Comparison of ENCODE assay signal across 8 cellular contexts in the genomic region with DNA sequence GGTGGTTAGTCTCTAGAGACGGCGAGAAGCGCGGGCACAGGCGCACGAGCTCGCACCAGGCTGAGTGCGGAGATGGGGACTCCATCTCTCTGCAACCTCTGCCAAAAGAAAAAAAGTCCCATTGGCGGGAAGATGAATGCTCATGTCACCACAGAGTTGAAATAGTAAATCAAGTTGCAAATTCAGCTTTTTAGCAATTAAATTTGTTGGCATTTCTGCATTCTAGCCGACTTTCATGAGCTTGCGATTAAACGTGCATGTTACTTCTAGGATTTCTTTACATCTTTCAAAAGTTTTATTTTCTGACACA. TPM values are rescaled to one million over a fixed set of nuclear protein-coding genes. Genes with fewer than 3 reads are reported as not detected.
A peak's percentile ranks its signal among the peaks of the same experiment; 100 is the strongest.
DNase-seq lines count a peak whose midpoint lies in the region; ATAC-seq and TF ChIP-seq lines count a peak whose summit lies in the region.

No MANE protein-coding gene starts in this region.

- H2BK120ac ChIP-seq in trophoblast cell (ENCODE audit: insufficient read depth, low read length, poor library complexity) = no peak overlapping the region

- H2AFZ ChIP-seq in trophoblast cell (ENCODE audit: insufficient read depth, low read length, poor library complexity) = peak overlapping the region; percentile 98

- H3K79me2 ChIP-seq in trophoblast cell (ENCODE audit: control insufficient read depth, insufficient read depth, low read length, poor library complexity) = peaks cover 3% of the 10 kb centered on the region

- H3K79me1 ChIP-seq in trophoblast cell (ENCODE audit: low read length) = no peaks in the 10 kb centered on the region

- peak overlapping the region; percentile 81; the same call in 1 of the 2 replicates for H3K27ac ChIP-seq in HUES64 (ENCODE audit: low read depth, low read length)
- H3K27ac ChIP-seq in WERI-Rb-1 = peak overlapping the region; percentile 90
- H3K27ac ChIP-seq in trophoblast cell (ENCODE audit: low read depth, low read length) = no peak overlapping the region

- no peak overlapping the region for H2BK12ac ChIP-seq in trophoblast cell (ENCODE audit: low read length)

- H3K9ac ChIP-seq in HUES64 (ENCODE audit: low read depth, low read length) (peak overlapping the region; percentile 87), trophoblast cell (ENCODE audit: low read length) (peak overlapping the region; percentile 89)

- peak; percentile 50 for ATAC-seq in GM21529 (IDR thresholded peaks at IDR 0.05; ENCODE audit: unreplicated experiment)

- TF ChIP-seq CTCF in WERI-Rb-1 (IDR thresholded peaks at IDR 0.05; ENCODE audit: low read depth, low read length) (no peak), fibroblast of villous mesenchyme (IDR thresholded peaks at IDR 0.05; ENCODE audit: insufficient read depth, low read depth, low read length) (no peak), GM20000 (IDR thresholded peaks at IDR 0.05; ENCODE audit: extremely low read depth, missing control alignments) (no peak)

- H3K18ac ChIP-seq in trophoblast cell (ENCODE audit: low read length) = peak overlapping the region; percentile 49

- no peak overlapping the region for H2AK5ac ChIP-seq in trophoblast cell (ENCODE audit: low read length)

- peak overlapping the region; percentile 83 for H4K12ac ChIP-seq in trophoblast cell (ENCODE audit: low read depth, low read length)

- H3K14ac ChIP-seq in trophoblast cell (ENCODE audit: low read length) = no peak overlapping the region

- H4K91ac ChIP-seq in trophoblast cell (ENCODE audit: low read depth, low read length) = peak overlapping the region; percentile 10

- peaks cover 8% of the 10 kb centered on the region for H3K4me1 ChIP-seq in HUES64 (ENCODE audit: insufficient read depth, low read length)
- no peaks in the 10 kb centered on the region for H3K4me1 ChIP-seq in trophoblast cell (ENCODE audit: control insufficient read depth in 1 of 2, insufficient read depth in 2 of 2, low read length in 2 of 2)

- H3K4me3 ChIP-seq in HUES64 (ENCODE audit: low read length) (peak overlapping the region; percentile 90), WERI-Rb-1 (ENCODE audit: low read depth, low read length) (peak overlapping the region; percentile 96), fibroblast of villous mesenchyme (ENCODE audit: low read depth, low read length) (peak overlapping the region; percentile 84), trophoblast cell (ENCODE audit: low read depth, low read length) (peak overlapping the region; percentile 90)

- H3K9me3 ChIP-seq in HUES64 (ENCODE audit: insufficient read depth, low read depth, low read length) = no peaks in the 10 kb centered on the region
- no peaks in the 10 kb centered on the region for H3K9me3 ChIP-seq in WERI-Rb-1 (ENCODE audit: severe bottlenecking)
- H3K9me3 ChIP-seq in trophoblast cell (ENCODE audit: insufficient read depth, low read depth, low read length) = no peaks in the 10 kb centered on the region

- H3K36me3 ChIP-seq in HUES64 (ENCODE audit: insufficient read depth, low read length) (peaks cover 25% of the 10 kb centered on the region), WERI-Rb-1 (peaks cover 33% of the 10 kb centered on the region), trophoblast cell (ENCODE audit: control insufficient read depth in 1 of 2, insufficient read depth in 2 of 2, low read length in 2 of 2) (peaks cover 2% of the 10 kb centered on the region in 2 experiments)

- H3K27me3 ChIP-seq in HUES64 (ENCODE audit: insufficient read depth, low read length) = no peaks in the 10 kb centered on the region
- H3K27me3 ChIP-seq in WERI-Rb-1 (ENCODE audit: insufficient read depth, low read depth, severe bottlenecking) = no peaks in the 10 kb centered on the region
- no peaks in the 10 kb centered on the region for H3K27me3 ChIP-seq in trophoblast cell (ENCODE audit: insufficient read depth, low read length)

- peak overlapping the region; percentile 97 for H3K4me2 ChIP-seq in trophoblast cell (ENCODE audit: low read length)

- H3K4ac ChIP-seq in trophoblast cell (ENCODE audit: low read depth, low read length) = no peak overlapping the region

- DNase-seq in NCI-H510A treated with DMSO at 0.1 percent for 48 hours (lab: John Stamatoyannopoulos, UW) (peak; percentile 30), NCI-H510A (lab: John Stamatoyannopoulos, UW) (no peak), WERI-Rb-1 (no peak), fibroblast of villous mesenchyme (ENCODE audit: low read depth) (peak; percentile 36), trophoblast cell (no peak), GM20000 (ENCODE audit: low spot score) (no peak)

- 4% methylated on average over 12 of the region's 12 CpGs for WGBS in HUES64
- no CpG with 5 or more reads among the region's 12 CpGs for WGBS in trophoblast cell (ENCODE audit: extremely low coverage, insufficient coverage, insufficient read length)

- H4K8ac ChIP-seq in trophoblast cell (ENCODE audit: low read depth, low read length) = peak overlapping the region; percentile 61

- H3K23ac ChIP-seq in trophoblast cell (ENCODE audit: low read length) = no peak overlapping the region

- H2BK5ac ChIP-seq in trophoblast cell (ENCODE audit: low read depth, low read length, poor library complexity) = no peak overlapping the region

RNA-seq across cellular contexts. Expression of gene CHAC2, which starts 0.6 kb away (rescaled TPM):
- 14.9 TPM for polyA plus RNA-seq in HUES64 (2013, experiment 1 of 2)
- 15.7 TPM for polyA plus RNA-seq in HUES64 (2013, experiment 2 of 2)
- 1.9 and 5.2 TPM in 2 replicates for total RNA-seq in fibroblast of villous mesenchyme
- polyA plus RNA-seq in trophoblast cell (2013) = 0.86 TPM in 2 replicates

RNA-seq across cellular contexts. Expression of gene ASB3, which starts 18.6 kb away (rescaled TPM):
- polyA plus RNA-seq in HUES64 (2013, experiment 1 of 2) = 17.1 TPM
- 18.6 TPM for polyA plus RNA-seq in HUES64 (2013, experiment 2 of 2)
- 22.9 and 34.1 TPM in 2 replicates for total RNA-seq in fibroblast of villous mesenchyme
- 19.3 and 19.6 TPM in 2 replicates for polyA plus RNA-seq in trophoblast cell (2013)

RNA-seq across cellular contexts. Expression of gene ERLEC1, which starts 18.7 kb away (rescaled TPM):
- polyA plus RNA-seq in HUES64 (2013, experiment 1 of 2) = 22.0 TPM
- 26.8 TPM for polyA plus RNA-seq in HUES64 (2013, experiment 2 of 2)
- total RNA-seq in fibroblast of villous mesenchyme = 125 and 145 TPM in 2 replicates
- polyA plus RNA-seq in trophoblast cell (2013) = 67.5 and 67.9 TPM in 2 replicates

Comparison
In these comparisons a context has a peak if more than half of its experiments do, and no peak if none do; other contexts are left out.
1. DNase-seq: peak in NCI-H510A treated with DMSO at 0.1 percent for 48 hours (single experiment) and fibroblast of villous mesenchyme (single experiment); none in NCI-H510A (single experiment), WERI-Rb-1 (single experiment), trophoblast cell (0 of 2) and GM20000 (single experiment).
2. Peak in every context shown above with its lines, with median percentiles within 50 percentile points of each other: H3K4me3 ChIP-seq.